Comparison of ENCODE assay signal across 23 cellular contexts in genomic region chr14:70130498-70130897, GRCh38. TPM values are rescaled to one million over a fixed set of nuclear protein-coding genes. Genes with fewer than 3 reads are reported as not detected.
DNase-seq lines count a peak whose midpoint lies in the region; ATAC-seq and TF ChIP-seq lines count a peak whose summit lies in the region.
"Had no signal": no experiment of that assay in that cellular context is flagged by ENCODE, and none has a peak within 500 bp of the region (broad histone marks: within the 10 kb centered on the region; RNA-seq: fewer than 3 reads in every experiment).

No MANE protein-coding gene starts in this region.

- H3K4me2 ChIP-seq in neural cell (ENCODE audit: low read length): no peak overlapping the region
- H3K4me2 ChIP-seq: GM23338 had no signal

- DNase-seq in NCI-H1105 treated with DMSO at 0.1 percent for 48 hours (lab: John Stamatoyannopoulos, UW) (peak; percentile 4), NCI-H1105 (lab: John Stamatoyannopoulos, UW) (no peak), NCI-H1417 treated with DMSO at 0.1 percent for 48 hours (lab: John Stamatoyannopoulos, UW) (peak; percentile 80), NCI-H2227 (lab: John Stamatoyannopoulos, UW; ENCODE audit: unreplicated experiment) (peak; percentile 83), left lung (no peak)
- DNase-seq: Calu3; CD4-positive, CD25-positive, alpha-beta regulatory T cell; DND-41; Kasumi-1; MM.1S; NCI-H1694; NCI-H526; PC-3; SJCRH30; T-helper 2 cell had no signal

- no peaks in the 10 kb centered on the region for H3F3A ChIP-seq in neural cell (ENCODE audit: insufficient read depth, low read length, poor library complexity, severe bottlenecking)

- H3K9me2 ChIP-seq in neural cell (ENCODE audit: insufficient read depth, low read length): no peaks in the 10 kb centered on the region

- H3K4me3 ChIP-seq in neural cell (ENCODE audit: low read length): no peak overlapping the region
- no peak overlapping the region for H3K4me3 ChIP-seq in left lung
- H3K4me3 ChIP-seq: GM23338, SJCRH30 had no signal

- H3K9me3 ChIP-seq in neural cell (ENCODE audit: low read length) (no peaks in the 10 kb centered on the region), left lung (no peaks in the 10 kb centered on the region)
- H3K9me3 ChIP-seq: SJCRH30 had no signal

- no peak overlapping the region for H3K27ac ChIP-seq in neural cell (ENCODE audit: low read length)
- H3K27ac ChIP-seq in left lung: no peak overlapping the region
- H3K27ac ChIP-seq: 22Rv1, SJCRH30 had no signal

- no peak for TF ChIP-seq EP300 in neural cell (conservative IDR thresholded peaks at IDR 0.05; ENCODE audit: poor library complexity, severe bottlenecking)

- H2AFZ ChIP-seq in neural cell (ENCODE audit: low read depth, low read length): no peak overlapping the region
- H2AFZ ChIP-seq: GM23338 had no signal

- no peak for TF ChIP-seq RAD21 in neural cell (conservative IDR thresholded peaks at IDR 0.05)

- intact Hi-C loops in left lung (cut with DNase I): no loop called here

- no peaks in the 10 kb centered on the region for H3K79me2 ChIP-seq in neural cell (replicated peaks; ENCODE audit: insufficient read depth, low read length)

- no peak for ATAC-seq in left lung
- no peak for ATAC-seq in HG03025 (IDR thresholded peaks at IDR 0.05; ENCODE audit: low FRiP score, unreplicated experiment)
- ATAC-seq in GM21529 (IDR thresholded peaks at IDR 0.05; ENCODE audit: unreplicated experiment): no peak
- ATAC-seq: GM23338, HCT116, PC-3 had no signal

- H4K20me1 ChIP-seq in neural cell (ENCODE audit: insufficient read depth): no peaks in the 10 kb centered on the region

- H3K36me3 ChIP-seq in neural cell (ENCODE audit: insufficient read depth, low read length) (no peaks in the 10 kb centered on the region), left lung (no peaks in the 10 kb centered on the region)
- H3K36me3 ChIP-seq: SJCRH30 had no signal

- TF ChIP-seq CTCF in neural cell (IDR thresholded peaks at IDR 0.05; ENCODE audit: poor library complexity, severe bottlenecking) (no peak), left lung (IDR thresholded peaks at IDR 0.05) (no peak)

- H3K27me3 ChIP-seq in neural cell (ENCODE audit: insufficient read depth, low read depth, low read length) (no peaks in the 10 kb centered on the region), left lung (peaks cover 0 to 13% of the 10 kb centered on the region in 2 donors)
- H3K27me3 ChIP-seq: SJCRH30 had no signal

- no peak overlapping the region for H3K9ac ChIP-seq in neural cell (ENCODE audit: low read length)

- H3K4me1 ChIP-seq in left lung: no peaks in the 10 kb centered on the region
- H3K4me1 ChIP-seq: SJCRH30 had no signal

TF ChIP-seq in neural cell, 6 proteins besides CTCF, POLR2A, EP300 and RAD21:
- TF ChIP-seq POLR2AphosphoS5 (IDR thresholded peaks at IDR 0.05) (peak; percentile 64), EZH2 (IDR thresholded peaks at IDR 0.05; ENCODE audit: borderline replicate concordance, insufficient read depth, low read length, poor library complexity, severe bottlenecking) (no peak), MXI1 (conservative IDR thresholded peaks at IDR 0.05; ENCODE audit: poor library complexity, severe bottlenecking) (peak; percentile 27)
- TF ChIP-seq, protein P1, sequence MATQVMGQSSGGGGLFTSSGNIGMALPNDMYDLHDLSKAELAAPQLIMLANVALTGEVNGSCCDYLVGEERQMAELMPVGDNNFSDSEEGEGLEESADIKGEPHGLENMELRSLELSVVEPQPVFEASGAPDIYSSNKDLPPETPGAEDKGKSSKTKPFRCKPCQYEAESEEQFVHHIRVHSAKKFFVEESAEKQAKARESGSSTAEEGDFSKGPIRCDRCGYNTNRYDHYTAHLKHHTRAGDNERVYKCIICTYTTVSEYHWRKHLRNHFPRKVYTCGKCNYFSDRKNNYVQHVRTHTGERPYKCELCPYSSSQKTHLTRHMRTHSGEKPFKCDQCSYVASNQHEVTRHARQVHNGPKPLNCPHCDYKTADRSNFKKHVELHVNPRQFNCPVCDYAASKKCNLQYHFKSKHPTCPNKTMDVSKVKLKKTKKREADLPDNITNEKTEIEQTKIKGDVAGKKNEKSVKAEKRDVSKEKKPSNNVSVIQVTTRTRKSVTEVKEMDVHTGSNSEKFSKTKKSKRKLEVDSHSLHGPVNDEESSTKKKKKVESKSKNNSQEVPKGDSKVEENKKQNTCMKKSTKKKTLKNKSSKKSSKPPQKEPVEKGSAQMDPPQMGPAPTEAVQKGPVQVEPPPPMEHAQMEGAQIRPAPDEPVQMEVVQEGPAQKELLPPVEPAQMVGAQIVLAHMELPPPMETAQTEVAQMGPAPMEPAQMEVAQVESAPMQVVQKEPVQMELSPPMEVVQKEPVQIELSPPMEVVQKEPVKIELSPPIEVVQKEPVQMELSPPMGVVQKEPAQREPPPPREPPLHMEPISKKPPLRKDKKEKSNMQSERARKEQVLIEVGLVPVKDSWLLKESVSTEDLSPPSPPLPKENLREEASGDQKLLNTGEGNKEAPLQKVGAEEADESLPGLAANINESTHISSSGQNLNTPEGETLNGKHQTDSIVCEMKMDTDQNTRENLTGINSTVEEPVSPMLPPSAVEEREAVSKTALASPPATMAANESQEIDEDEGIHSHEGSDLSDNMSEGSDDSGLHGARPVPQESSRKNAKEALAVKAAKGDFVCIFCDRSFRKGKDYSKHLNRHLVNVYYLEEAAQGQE (IDR thresholded peaks at IDR 0.05; ENCODE audit: borderline replicate concordance): no peak

RNA-seq across cellular contexts. Expression of gene SLC8A3, which starts 58.3 kb away (rescaled TPM):
- 2.9 and 5.0 TPM in 2 replicates for polyA plus RNA-seq in neural cell
- polyA minus RNA-seq in neural cell: 13.6 and 16.8 TPM in 2 replicates
- total RNA-seq in left lung: under 1 TPM; 0.44 to 0.60 TPM
- total RNA-seq: Calu3, PC-3 had no signal
- polyA plus RNA-seq: AG04450; CD4-positive, CD25-positive, alpha-beta regulatory T cell; IgD-negative memory B cell had no signal

Comparison
In these comparisons a context has a peak if more than half of its experiments do, and no peak if none do; other contexts are left out.
1. DNase-seq: peak in NCI-H1105 treated with DMSO at 0.1 percent for 48 hours (single experiment), NCI-H1417 treated with DMSO at 0.1 percent for 48 hours (single experiment) and NCI-H2227 (single experiment); none in NCI-H1105 (single experiment) and left lung (0 of 2).